Comparison of ENCODE assay signal across 1 cellular context in genomic region chr6:12001706-12002070, GRCh38.
TF ChIP-seq lines count a peak whose summit lies in the region.

No MANE protein-coding gene starts in this region.

TF ChIP-seq in HepG2, 621 proteins besides CTCF, POLR2A, EP300 and RAD21 (continues in another document):
- TF ChIP-seq NR2F1 (CRISPR knock-in tag; IDR thresholded peaks at IDR 0.05), result peak in 1 of 2 experiments; percentile 37; a peak in 1 of 4 replicates
- TF ChIP-seq SOX6 (IDR thresholded peaks at IDR 0.05), result no peak
- TF ChIP-seq SOX6 (CRISPR knock-in tag; IDR thresholded peaks at IDR 0.05), result peak; percentile 70; the same call in 1 of the 2 replicates
- TF ChIP-seq BCL6 (CRISPR knock-in tag; IDR thresholded peaks at IDR 0.05), result peak; percentile 24; the same call in 1 of the 2 replicates
- peak; percentile 73 for TF ChIP-seq GATAD2A (CRISPR knock-in tag; IDR thresholded peaks at IDR 0.05)
- TF ChIP-seq FOXP1 (IDR thresholded peaks at IDR 0.05), result no peak
- no peak for TF ChIP-seq FOXP1 (CRISPR knock-in tag; IDR thresholded peaks at IDR 0.05)
- no peak for TF ChIP-seq ZNF577 (CRISPR knock-in tag; IDR thresholded peaks at IDR 0.05; ENCODE audit: borderline replicate concordance, low read depth)
- TF ChIP-seq NFIC (IDR thresholded peaks at IDR 0.05; ENCODE audit: low read length), result peak; percentile 18; the same call in 1 of the 2 replicates
- TF ChIP-seq ZNF18 (CRISPR knock-in tag; IDR thresholded peaks at IDR 0.05; ENCODE audit: insufficient replicate concordance), result peak; percentile 31
- TF ChIP-seq TEAD3 (CRISPR knock-in tag; optimal IDR thresholded peaks at IDR 0.05; ENCODE audit: borderline replicate concordance), result no peak
- TF ChIP-seq ZNF761 (CRISPR knock-in tag; conservative IDR thresholded peaks at IDR 0.05), result no peak
- peak; percentile 0 for TF ChIP-seq SKI (IDR thresholded peaks at IDR 0.05; ENCODE audit: partially characterized antibody)
- no peak for TF ChIP-seq UBTF (CRISPR knock-in tag; IDR thresholded peaks at IDR 0.05)
- TF ChIP-seq RBM39 (IDR thresholded peaks at IDR 0.05; ENCODE audit: low read depth, low read length, poor library complexity, severe bottlenecking), result no peak
- peak; percentile 68 for TF ChIP-seq PAXIP1 (CRISPR knock-in tag; conservative IDR thresholded peaks at IDR 0.05)
- no peak for TF ChIP-seq ATF7 (IDR thresholded peaks at IDR 0.05)
- no peak for TF ChIP-seq ATF7 (CRISPR knock-in tag; IDR thresholded peaks at IDR 0.05)
- TF ChIP-seq BHLHE40 (IDR thresholded peaks at IDR 0.05; ENCODE audit: low read length), result 0 out of 2 replicates have a peak, but pooled peaks have one; percentile 25
- TF ChIP-seq PPARG (CRISPR knock-in tag; conservative IDR thresholded peaks at IDR 0.05), result peak; percentile 88
- TF ChIP-seq AHDC1 (CRISPR knock-in tag; IDR thresholded peaks at IDR 0.05; ENCODE audit: borderline replicate concordance), result peak; percentile 5; the same call in 1 of the 2 replicates
- TF ChIP-seq HNF4G (IDR thresholded peaks at IDR 0.05; ENCODE audit: borderline replicate concordance, low read depth, low read length), result 0 out of 2 replicates have a peak, but pooled peaks have one; percentile 34
- no peak for TF ChIP-seq HNF4G (CRISPR knock-in tag; IDR thresholded peaks at IDR 0.05; ENCODE audit: borderline replicate concordance, low read depth)
- no peak for TF ChIP-seq CBX5 (CRISPR knock-in tag; IDR thresholded peaks at IDR 0.05; ENCODE audit: borderline replicate concordance)
- no peak for TF ChIP-seq ZNF234 (CRISPR knock-in tag; conservative IDR thresholded peaks at IDR 0.05)
- TF ChIP-seq ARID3A (IDR thresholded peaks at IDR 0.05; ENCODE audit: low read depth, low read length), result peak; percentile 8; the same call in 1 of the 2 replicates
- TF ChIP-seq ARID5B (CRISPR knock-in tag; IDR thresholded peaks at IDR 0.05), result peak; percentile 52
- TF ChIP-seq HMG20A (CRISPR knock-in tag; IDR thresholded peaks at IDR 0.05; ENCODE audit: borderline replicate concordance), result peak; percentile 44; the same call in 1 of the 2 replicates
- peak; percentile 50 for TF ChIP-seq TCF7 (IDR thresholded peaks at IDR 0.05; ENCODE audit: low read depth)
- TF ChIP-seq ZBTB10 (CRISPR knock-in tag; IDR thresholded peaks at IDR 0.05; ENCODE audit: borderline replicate concordance), result no peak
- no peak for TF ChIP-seq PAF1 (CRISPR knock-in tag; IDR thresholded peaks at IDR 0.05)
- TF ChIP-seq ZNF644 (CRISPR knock-in tag; IDR thresholded peaks at IDR 0.05; ENCODE audit: low read depth), result peak; percentile 84
- TF ChIP-seq NCOR1 (IDR thresholded peaks at IDR 0.05; ENCODE audit: borderline replicate concordance, low read length), result peak; percentile 69
- TF ChIP-seq RARA (CRISPR knock-in tag; IDR thresholded peaks at IDR 0.05), result peak; percentile 32; the same call in 1 of the 2 replicates
